Comparison of ENCODE assay signal across 1 cellular context in genomic region chr2:129742415-129742814, GRCh38.
TF ChIP-seq lines count a peak whose summit lies in the region.

No MANE protein-coding gene starts in this region.

TF ChIP-seq in H1, 55 proteins besides CTCF, POLR2A, EP300 and RAD21:
- no peak for TF ChIP-seq FOSL1 (IDR thresholded peaks at IDR 0.05; ENCODE audit: insufficient read depth, low read depth, low read length)
- no peak for TF ChIP-seq SAP30 (IDR thresholded peaks at IDR 0.05; ENCODE audit: insufficient read depth, insufficient replicate concordance, low read length)
- TF ChIP-seq MAX (IDR thresholded peaks at IDR 0.05), result no peak
- no peak for TF ChIP-seq BCL11A (IDR thresholded peaks at IDR 0.05; ENCODE audit: low read depth in 2 of 2, low read length in 2 of 2)
- TF ChIP-seq CHD1 (IDR thresholded peaks at IDR 0.05; ENCODE audit: low read depth, low read length), result no peak
- no peak for TF ChIP-seq SIN3A (conservative IDR thresholded peaks at IDR 0.05 in 1 of 2, IDR thresholded peaks at IDR 0.05 in 1 of 2; ENCODE audit: low read depth in 1 of 2, low read length in 2 of 2)
- TF ChIP-seq YY1 (IDR thresholded peaks at IDR 0.05; ENCODE audit: low read depth, low read length), result no peak
- no peak for TF ChIP-seq CHD7 (IDR thresholded peaks at IDR 0.05; ENCODE audit: insufficient replicate concordance, low read length)
- no peak for TF ChIP-seq E2F6 (IDR thresholded peaks at IDR 0.05)
- TF ChIP-seq JUND (IDR thresholded peaks at IDR 0.05; ENCODE audit: low read length), result no peak
- TF ChIP-seq CREB1 (IDR thresholded peaks at IDR 0.05), result no peak
- TF ChIP-seq SP2 (IDR thresholded peaks at IDR 0.05; ENCODE audit: low read length), result no peak
- TF ChIP-seq NRF1 (IDR thresholded peaks at IDR 0.05; ENCODE audit: low read depth, low read length), result no peak
- no peak for TF ChIP-seq KDM5A (IDR thresholded peaks at IDR 0.05; ENCODE audit: low read length)
- TF ChIP-seq ZNF274 (IDR thresholded peaks at IDR 0.05; ENCODE audit: borderline replicate concordance, extremely low read depth, low read length), result no peak
- TF ChIP-seq RFX5 (IDR thresholded peaks at IDR 0.05; ENCODE audit: borderline replicate concordance, low read depth, low read length), result no peak
- no peak for TF ChIP-seq TEAD4 (IDR thresholded peaks at IDR 0.05; ENCODE audit: low read depth, low read length)
- no peak for TF ChIP-seq SP1 (IDR thresholded peaks at IDR 0.05; ENCODE audit: low read depth, low read length)
- TF ChIP-seq SUZ12 (IDR thresholded peaks at IDR 0.05; ENCODE audit: low read length), result no peak
- TF ChIP-seq ASH2L (IDR thresholded peaks at IDR 0.05; ENCODE audit: low read length), result no peak
